In genomic region chr22:44753189-44754042, GRCh38 we compare ENCODE assay signal across 9 cellular contexts. TPM values are rescaled to one million over a fixed set of nuclear protein-coding genes. Genes with fewer than 3 reads are reported as not detected.
DNase-seq lines count a peak whose midpoint lies in the region; ATAC-seq and TF ChIP-seq lines count a peak whose summit lies in the region.
"Had no signal": no experiment of that assay in that cellular context is flagged by ENCODE, and none has a peak within 500 bp of the region (broad histone marks: within the 10 kb centered on the region; RNA-seq: fewer than 3 reads in every experiment).

No MANE protein-coding gene starts in this region.

- 16 to 23% methylated on average over 18 to 29 of the region's 29 CpGs for WGBS in testis, 2 donors

- no peak overlapping the region for H3K27ac ChIP-seq in testis
- H3K27ac ChIP-seq: KMS-11 had no signal

- H3K36me3 Mint-ChIP-seq in activated CD4-positive, alpha-beta T cell treated with anti-CD3 and anti-CD28 coated beads for 36 hours (ENCODE audit: low read depth) = no peaks in the 10 kb centered on the region
- H3K36me3 Mint-ChIP-seq in activated CD4-positive, alpha-beta T cell treated with anti-CD3 and anti-CD28 coated beads, Interleukin-2, amount 10 ng/mL, durations not matched to agents 7 days and 5 days (ENCODE audit: low read depth) = no peaks in the 10 kb centered on the region
- H3K36me3 Mint-ChIP-seq in MCF 10A (ENCODE audit: insufficient read depth, unreplicated experiment) = no peaks in the 10 kb centered on the region

- intact Hi-C loops in activated CD4-positive, alpha-beta T cell treated with anti-CD3 and anti-CD28 coated beads for 36 hours (cut with DNase I, micrococcal nuclease) = no loop called here
- intact Hi-C loops in MCF 10A (cut with micrococcal nuclease) (no loop called here), testis (cut with DNase I; ENCODE audit: low total_unique reads) (no loop called here)

- no peak for ATAC-seq in activated CD4-positive, alpha-beta T cell treated with anti-CD3 and anti-CD28 coated beads for 36 hours
- no peak for ATAC-seq in GM21367 (IDR thresholded peaks at IDR 0.05; ENCODE audit: unreplicated experiment)

- no peak for TF ChIP-seq POLR2A in testis (IDR thresholded peaks at IDR 0.05)

- CTCF ChIA-PET in activated CD4-positive, alpha-beta T cell treated with anti-CD3 and anti-CD28 coated beads for 36 hours (lab: Charles Lee) = interaction anchor here (0.6 kb wide), 1 partner anchor 69 kb away, joined by 3 read pairs; no protein-coding TSS in a partner anchor
- CTCF ChIA-PET in activated CD4-positive, alpha-beta T cell treated with anti-CD3 and anti-CD28 coated beads, Interleukin-2, amount 10 ng/mL, durations not matched to agents 7 days and 5 days (lab: Charles Lee) = interaction anchor here (1.2 kb wide), 1 partner anchor 406 kb away, joined by 5 read pairs; no protein-coding TSS in a partner anchor
- CTCF ChIA-PET in MCF 10A (lab: Yijun Ruan, JAX) = interaction anchor here (0.6 to 2.3 kb wide), 3 partner anchors 18 to 761 kb away, joined by 3 to 8 read pairs (median 3); no protein-coding TSS in a partner anchor

- H3K9me3 Mint-ChIP-seq in activated CD4-positive, alpha-beta T cell treated with anti-CD3 and anti-CD28 coated beads for 36 hours (ENCODE audit: low read depth) = peaks cover 2% of the 10 kb centered on the region
- H3K9me3 Mint-ChIP-seq in activated CD4-positive, alpha-beta T cell treated with anti-CD3 and anti-CD28 coated beads, Interleukin-2, amount 10 ng/mL, durations not matched to agents 7 days and 5 days = no peaks in the 10 kb centered on the region
- no peaks in the 10 kb centered on the region for H3K9me3 Mint-ChIP-seq in MCF 10A (ENCODE audit: unreplicated experiment)

- H3K27me3 ChIP-seq in kidney epithelial cell (ENCODE audit: control insufficient read depth, insufficient read depth, low read length) = no peaks in the 10 kb centered on the region
- H3K27me3 ChIP-seq in testis = no peaks in the 10 kb centered on the region

- H3K4me3 Mint-ChIP-seq in activated CD4-positive, alpha-beta T cell treated with anti-CD3 and anti-CD28 coated beads for 36 hours = peak overlapping the region; percentile 67
- no peak overlapping the region for H3K4me3 Mint-ChIP-seq in activated CD4-positive, alpha-beta T cell treated with anti-CD3 and anti-CD28 coated beads, Interleukin-2, amount 10 ng/mL, durations not matched to agents 7 days and 5 days
- H3K4me3 Mint-ChIP-seq in MCF 10A (ENCODE audit: unreplicated experiment) = peak overlapping the region; percentile 79

- H3K27ac Mint-ChIP-seq in activated CD4-positive, alpha-beta T cell treated with anti-CD3 and anti-CD28 coated beads for 36 hours = no peak overlapping the region
- no peak overlapping the region for H3K27ac Mint-ChIP-seq in activated CD4-positive, alpha-beta T cell treated with anti-CD3 and anti-CD28 coated beads, Interleukin-2, amount 10 ng/mL, durations not matched to agents 7 days and 5 days
- peak overlapping the region; percentile 57 for H3K27ac Mint-ChIP-seq in MCF 10A (ENCODE audit: low read depth, unreplicated experiment)

- H3K4me3 ChIP-seq in kidney epithelial cell (ENCODE audit: low read depth, low read length) (peak overlapping the region; percentile 61), testis (peak overlapping the region in 1 of 2 donors; percentile 55)

- H3K4me1 ChIP-seq in testis = peaks cover 17% of the 10 kb centered on the region

- TF ChIP-seq CTCF in MCF 10A (IDR thresholded peaks at IDR 0.05; ENCODE audit: unreplicated experiment) (no peak), kidney epithelial cell (IDR thresholded peaks at IDR 0.05; ENCODE audit: insufficient read depth, low read length, poor library complexity, severe bottlenecking) (no peak), testis (IDR thresholded peaks at IDR 0.05) (no peak)

- BruUV-seq in MCF 10A (replicated peaks; lab: Mats Ljungman, UMichigan) = no TSS peak

- H3K9me3 ChIP-seq in testis = no peaks in the 10 kb centered on the region

- H3K36me3 ChIP-seq in kidney epithelial cell (ENCODE audit: control insufficient read depth, insufficient read depth, low read length) = no peaks in the 10 kb centered on the region
- no peaks in the 10 kb centered on the region for H3K36me3 ChIP-seq in testis (ENCODE audit: low read depth, missing control alignments)

- H3K4me1 Mint-ChIP-seq in activated CD4-positive, alpha-beta T cell treated with anti-CD3 and anti-CD28 coated beads for 36 hours = peaks cover 3% of the 10 kb centered on the region
- peaks cover 4% of the 10 kb centered on the region for H3K4me1 Mint-ChIP-seq in activated CD4-positive, alpha-beta T cell treated with anti-CD3 and anti-CD28 coated beads, Interleukin-2, amount 10 ng/mL, durations not matched to agents 7 days and 5 days
- peaks cover 22% of the 10 kb centered on the region for H3K4me1 Mint-ChIP-seq in MCF 10A (ENCODE audit: insufficient read depth, unreplicated experiment)

- peaks cover 43% of the 10 kb centered on the region for H3K27me3 Mint-ChIP-seq in activated CD4-positive, alpha-beta T cell treated with anti-CD3 and anti-CD28 coated beads for 36 hours
- peaks cover 51% of the 10 kb centered on the region for H3K27me3 Mint-ChIP-seq in activated CD4-positive, alpha-beta T cell treated with anti-CD3 and anti-CD28 coated beads, Interleukin-2, amount 10 ng/mL, durations not matched to agents 7 days and 5 days
- no peaks in the 10 kb centered on the region for H3K27me3 Mint-ChIP-seq in MCF 10A (ENCODE audit: insufficient read depth, unreplicated experiment)

- DNase-seq in activated CD4-positive, alpha-beta T cell treated with anti-CD3 and anti-CD28 coated beads for 36 hours = no peak
- no peak for DNase-seq in activated CD4-positive, alpha-beta T cell treated with anti-CD3 and anti-CD28 coated beads, Interleukin-2, amount 10 ng/mL, durations not matched to agents 7 days and 5 days
- DNase-seq in MCF 10A (ENCODE audit: unreplicated experiment) (peak; percentile 63), kidney epithelial cell (ENCODE audit: low read depth) (no peak), testis (peak; percentile 64), DMS114 treated with DMSO at 0.1 percent for 48 hours (lab: John Stamatoyannopoulos, UW; ENCODE audit: unreplicated experiment) (no peak), NCI-H1105 treated with DMSO at 0.1 percent for 48 hours (lab: John Stamatoyannopoulos, UW) (no peak)

- POLR2A ChIA-PET in activated CD4-positive, alpha-beta T cell treated with anti-CD3 and anti-CD28 coated beads for 36 hours (lab: Charles Lee) = no interaction called here
- POLR2A ChIA-PET in activated CD4-positive, alpha-beta T cell treated with anti-CD3 and anti-CD28 coated beads, Interleukin-2, amount 10 ng/mL, durations not matched to agents 7 days and 5 days (lab: Charles Lee) = no interaction called here
- POLR2A ChIA-PET in MCF 10A (lab: Yijun Ruan, JAX) = interaction anchor here (1.0 to 1.8 kb wide), 2 partner anchors 22 to 406 kb away, joined by 3 to 5 read pairs; no protein-coding TSS in a partner anchor

RNA-seq across cellular contexts. Expression of gene ARHGAP8, which starts 1.0 kb away (rescaled TPM):
- total RNA-seq in activated CD4-positive, alpha-beta T cell treated with anti-CD3 and anti-CD28 coated beads for 36 hours = 1 to 10 TPM; 3.3 to 3.4 TPM
- under 1 TPM; 0.30 to 0.37 TPM for total RNA-seq in activated CD4-positive, alpha-beta T cell treated with anti-CD3 and anti-CD28 coated beads, Interleukin-2, amount 10 ng/mL, durations not matched to agents 7 days and 5 days
- total RNA-seq in MCF 10A (2022) = 10.3 and 18.6 TPM in 2 replicates
- total RNA-seq in kidney epithelial cell = 22.6 and 22.9 TPM in 2 replicates
- 10 to 100 TPM in 1 of 2 donors, 1 to 10 TPM in 1; 9.5 to 15.0 TPM for total RNA-seq in testis
- 9.7 TPM for polyA plus RNA-seq in testis (ENCODE audit: insufficient read depth, low read depth, low replicate concordance)

RNA-seq across cellular contexts. Expression of gene PRR5, which starts 51.4 kb away (rescaled TPM):
- total RNA-seq in activated CD4-positive, alpha-beta T cell treated with anti-CD3 and anti-CD28 coated beads for 36 hours = 10 to 100 TPM; 13.6 TPM
- total RNA-seq in activated CD4-positive, alpha-beta T cell treated with anti-CD3 and anti-CD28 coated beads, Interleukin-2, amount 10 ng/mL, durations not matched to agents 7 days and 5 days = 10 to 100 TPM; 29.7 to 30.6 TPM
- total RNA-seq in MCF 10A (2022) = 7.9 and 11.0 TPM in 2 replicates
- 13.6 and 14.3 TPM in 2 replicates for total RNA-seq in kidney epithelial cell
- 10 to 100 TPM; 38.4 to 50.4 TPM for total RNA-seq in testis
- 20.2 TPM for polyA plus RNA-seq in testis (ENCODE audit: insufficient read depth, low read depth, low replicate concordance)

Comparison
In these comparisons a context has a peak if more than half of its experiments do, and no peak if none do; other contexts are left out.
1. DNase-seq: peak in MCF 10A (single experiment) and testis (single experiment); none in activated CD4-positive, alpha-beta T cell treated with anti-CD3 and anti-CD28 coated beads for 36 hours (single experiment), activated CD4-positive, alpha-beta T cell treated with anti-CD3 and anti-CD28 coated beads, Interleukin-2, amount 10 ng/mL, durations not matched to agents 7 days and 5 days (single experiment), kidney epithelial cell (single experiment), DMS114 treated with DMSO at 0.1 percent for 48 hours (single experiment) and NCI-H1105 treated with DMSO at 0.1 percent for 48 hours (single experiment).